In the genomic region with DNA sequence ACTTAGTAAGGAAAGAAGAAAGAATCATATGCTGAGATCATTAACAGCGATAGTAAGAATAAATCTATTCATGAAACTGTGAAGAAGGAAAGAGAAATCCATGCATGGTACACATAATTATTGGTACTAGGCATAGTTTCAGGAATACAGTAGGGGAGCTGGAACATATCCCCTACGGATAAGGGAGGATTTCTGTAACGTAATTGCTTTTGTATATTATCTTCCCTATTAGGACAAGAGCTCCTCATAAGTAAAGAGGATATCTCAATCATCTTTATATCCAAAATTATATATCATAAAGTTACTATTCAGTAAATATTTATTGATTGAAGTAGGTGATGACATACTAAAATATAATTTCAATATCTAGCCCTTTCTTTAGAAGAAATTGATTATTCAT, we compare ENCODE assay signal across 15 cellular contexts. TPM values are rescaled to one million over a fixed set of nuclear protein-coding genes. Genes with fewer than 3 reads are reported as not detected.
"Had no signal": no experiment of that assay in that cellular context is flagged by ENCODE, and none has a peak within 500 bp of the region (broad histone marks: within the 10 kb centered on the region; RNA-seq: fewer than 3 reads in every experiment).

No MANE protein-coding gene starts in this region.

- H3K4me1 Mint-ChIP-seq: immature natural killer cell had no signal

- H3K9me3 ChIP-seq: adrenal gland, body of pancreas, neutrophil, right atrium auricular region, spleen, tibial artery had no signal

- H3K9me3 Mint-ChIP-seq: activated naive CD4-positive, alpha-beta T cell treated with anti-CD3 and anti-CD28 coated beads for 36 hours; endodermal cell; stimulated activated memory B cell treated with anti-CD40 and anti-IgM and Interleukin-4, amounts not matched to agents 10 μg/mL and 1 μg/mL and 100 μg/mL, for 72 hours had no signal

- H3K27ac Mint-ChIP-seq: activated naive CD4-positive, alpha-beta T cell treated with anti-CD3 and anti-CD28 coated beads for 36 hours; endodermal cell; immature natural killer cell; naive thymus-derived CD8-positive, alpha-beta T cell; stimulated activated memory B cell treated with anti-CD40 and anti-IgM and Interleukin-4, amounts not matched to agents 10 μg/mL and 1 μg/mL and 100 μg/mL, for 72 hours had no signal

- DNase-seq: activated naive CD4-positive, alpha-beta T cell treated with anti-CD3 and anti-CD28 coated beads for 36 hours; adrenal gland; body of pancreas; cerebellar nuclear complex; immature natural killer cell; naive thymus-derived CD8-positive, alpha-beta T cell; spleen; stimulated activated CD4-positive, alpha-beta T cell treated with anti-CD3 and anti-CD28 coated beads, Interleukin-1b, Interleukin-23, amount 100 ng/mL, for 48 hours; tibial artery had no signal

- H3K36me3 ChIP-seq: adrenal gland, neutrophil, right atrium auricular region, spleen, tibial artery had no signal

- H3K27me3 ChIP-seq: adrenal gland, body of pancreas, neutrophil, right atrium auricular region, spleen, tibial artery had no signal

- H3K4me1 ChIP-seq: adrenal gland, body of pancreas, right atrium auricular region, spleen, tibial artery had no signal

- H3K4me3 ChIP-seq: adrenal gland, body of pancreas, lung, right atrium auricular region, spleen, tibial artery had no signal

- H3K27me3 Mint-ChIP-seq: naive thymus-derived CD8-positive, alpha-beta T cell; stimulated activated memory B cell treated with anti-CD40 and anti-IgM and Interleukin-4, amounts not matched to agents 10 μg/mL and 1 μg/mL and 100 μg/mL, for 72 hours had no signal

- H3K27ac ChIP-seq: adrenal gland, body of pancreas, neutrophil, right atrium auricular region, spleen, tibial artery had no signal

- ATAC-seq: body of pancreas; esophagus mucosa; naive thymus-derived CD8-positive, alpha-beta T cell; stimulated activated memory B cell treated with anti-CD40 and anti-IgM and Interleukin-4, amounts not matched to agents 10 μg/mL and 1 μg/mL and 100 μg/mL, for 72 hours had no signal

- H3K4me3 Mint-ChIP-seq: activated naive CD4-positive, alpha-beta T cell treated with anti-CD3 and anti-CD28 coated beads for 36 hours; endodermal cell; immature natural killer cell; naive thymus-derived CD8-positive, alpha-beta T cell; stimulated activated memory B cell treated with anti-CD40 and anti-IgM and Interleukin-4, amounts not matched to agents 10 μg/mL and 1 μg/mL and 100 μg/mL, for 72 hours had no signal

- H3K36me3 Mint-ChIP-seq: naive thymus-derived CD8-positive, alpha-beta T cell; stimulated activated memory B cell treated with anti-CD40 and anti-IgM and Interleukin-4, amounts not matched to agents 10 μg/mL and 1 μg/mL and 100 μg/mL, for 72 hours had no signal

RNA-seq across cellular contexts. Expression of a gene that starts 22.9 kb away (rescaled TPM):
- total RNA-seq: activated naive CD4-positive, alpha-beta T cell treated with anti-CD3 and anti-CD28 coated beads for 36 hours; naive thymus-derived CD8-positive, alpha-beta T cell had no signal
- polyA plus RNA-seq: immature natural killer cell; naive thymus-derived CD8-positive, alpha-beta T cell had no signal
